2 cellular contexts compared by ENCODE assay signal in the genomic region with DNA sequence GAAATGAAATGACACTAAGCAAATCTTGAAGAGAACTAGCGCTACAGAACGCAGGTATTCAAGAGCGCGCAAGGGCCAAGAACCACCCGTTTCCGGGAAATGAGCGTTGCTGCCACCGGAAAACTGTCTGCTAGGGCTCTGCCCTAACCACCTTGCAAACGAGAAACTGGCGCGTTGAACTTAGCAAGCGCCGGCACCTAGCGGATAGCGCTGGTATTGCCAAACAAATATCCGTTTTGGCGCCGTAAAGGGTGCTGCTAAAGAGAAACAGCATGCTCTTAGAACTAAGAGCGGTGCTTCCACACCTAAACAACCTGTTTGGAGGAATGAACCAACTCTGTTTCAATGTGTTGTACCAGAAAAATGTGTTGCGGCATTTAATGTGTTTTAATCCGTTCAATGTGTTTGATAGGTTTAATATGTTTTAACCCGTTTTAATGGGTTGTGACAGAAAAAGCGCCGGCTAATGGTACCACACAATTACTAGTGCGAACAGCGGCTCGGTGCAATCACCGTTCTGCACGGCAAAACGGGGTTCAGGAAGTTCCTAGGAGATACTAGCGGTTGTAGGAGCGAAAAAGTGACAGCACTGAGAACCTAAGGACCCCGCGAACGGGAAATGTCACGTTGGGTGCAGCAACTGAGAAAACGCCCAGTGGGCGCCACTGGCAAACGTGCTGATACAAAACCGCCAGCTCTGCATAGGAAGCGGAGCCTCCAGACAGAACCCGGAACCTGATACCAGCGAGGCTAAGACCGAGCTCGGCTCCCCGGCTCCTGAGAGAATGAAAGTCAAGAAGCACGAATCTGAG.
A peak's percentile ranks its signal among the peaks of the same experiment; 100 is the strongest.
TF ChIP-seq lines count a peak whose summit lies in the region.

TSS of gene ANXA2R (minus strand) at position 33 of the 812 bp plus-strand sequence. CDS start 273 bp downstream, outside the sequence.

TF ChIP-seq in A549, 52 proteins besides CTCF, POLR2A, EP300 and RAD21 (continued from another document and continues in another):
- TF ChIP-seq REST (IDR thresholded peaks at IDR 0.05) (no peak), JUN (IDR thresholded peaks at IDR 0.05) (peak in 1 of 2 experiments; percentile 6; a peak in 1 of 5 replicates), BHLHE40 (IDR thresholded peaks at IDR 0.05; ENCODE audit: low read depth, low read length) (no peak), E2F6 (IDR thresholded peaks at IDR 0.05; ENCODE audit: borderline replicate concordance, low read depth) (peak; percentile 70; the same call in 1 of the 2 replicates), GATA3 (IDR thresholded peaks at IDR 0.05; ENCODE audit: borderline replicate concordance) (no peak; the same call in 1 of the 2 replicates), HOXA7 (CRISPR knock-in tag; IDR thresholded peaks at IDR 0.05) (no peak), ZC3H11A (IDR thresholded peaks at IDR 0.05) (no peak), ZSCAN20 (CRISPR knock-in tag; IDR thresholded peaks at IDR 0.05) (no peak), MAX (IDR thresholded peaks at IDR 0.05) (peak; percentile 85), FOSL2 (IDR thresholded peaks at IDR 0.05) (no peak), FOSL2 (CRISPR knock-in tag; IDR thresholded peaks at IDR 0.05) (no peak), SMC3 (IDR thresholded peaks at IDR 0.05) (peak; percentile 65), NPAS2 (CRISPR knock-in tag; IDR thresholded peaks at IDR 0.05; ENCODE audit: borderline replicate concordance) (no peak), MYC (IDR thresholded peaks at IDR 0.05; ENCODE audit: borderline replicate concordance, low read length) (peak; percentile 22; the same call in 1 of the 2 replicates), TFCP2L1 (CRISPR knock-in tag; IDR thresholded peaks at IDR 0.05) (no peak), HES2 (IDR thresholded peaks at IDR 0.05) (no peak), EHMT2 (IDR thresholded peaks at IDR 0.05; ENCODE audit: low read depth) (no peak), HOXB5 (CRISPR knock-in tag; IDR thresholded peaks at IDR 0.05) (no peak), JUNB (IDR thresholded peaks at IDR 0.05) (no peak), PBX3 (IDR thresholded peaks at IDR 0.05) (no peak)
- TF ChIP-seq, protein P1, sequence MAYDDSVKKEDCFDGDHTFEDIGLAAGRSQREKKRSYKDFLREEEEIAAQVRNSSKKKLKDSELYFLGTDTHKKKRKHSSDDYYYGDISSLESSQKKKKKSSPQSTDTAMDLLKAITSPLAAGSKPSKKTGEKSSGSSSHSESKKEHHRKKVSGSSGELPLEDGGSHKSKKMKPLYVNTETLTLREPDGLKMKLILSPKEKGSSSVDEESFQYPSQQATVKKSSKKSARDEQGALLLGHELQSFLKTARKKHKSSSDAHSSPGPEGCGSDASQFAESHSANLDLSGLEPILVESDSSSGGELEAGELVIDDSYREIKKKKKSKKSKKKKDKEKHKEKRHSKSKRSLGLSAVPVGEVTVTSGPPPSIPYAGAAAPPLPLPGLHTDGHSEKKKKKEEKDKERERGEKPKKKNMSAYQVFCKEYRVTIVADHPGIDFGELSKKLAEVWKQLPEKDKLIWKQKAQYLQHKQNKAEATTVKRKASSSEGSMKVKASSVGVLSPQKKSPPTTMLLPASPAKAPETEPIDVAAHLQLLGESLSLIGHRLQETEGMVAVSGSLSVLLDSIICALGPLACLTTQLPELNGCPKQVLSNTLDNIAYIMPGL (CRISPR knock-in tag; IDR thresholded peaks at IDR 0.05; ENCODE audit: borderline replicate concordance): no peak
- TF ChIP-seq, protein P2, sequence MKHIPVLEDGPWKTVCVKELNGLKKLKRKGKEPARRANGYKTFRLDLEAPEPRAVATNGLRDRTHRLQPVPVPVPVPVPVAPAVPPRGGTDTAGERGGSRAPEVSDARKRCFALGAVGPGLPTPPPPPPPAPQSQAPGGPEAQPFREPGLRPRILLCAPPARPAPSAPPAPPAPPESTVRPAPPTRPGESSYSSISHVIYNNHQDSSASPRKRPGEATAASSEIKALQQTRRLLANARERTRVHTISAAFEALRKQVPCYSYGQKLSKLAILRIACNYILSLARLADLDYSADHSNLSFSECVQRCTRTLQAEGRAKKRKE (CRISPR knock-in tag; IDR thresholded peaks at IDR 0.05; ENCODE audit: low read depth): no peak

TF ChIP-seq in K562, 482 proteins besides CTCF, POLR2A, EP300 and RAD21 (continued from another document and continues in another):
- TF ChIP-seq, protein P3, sequence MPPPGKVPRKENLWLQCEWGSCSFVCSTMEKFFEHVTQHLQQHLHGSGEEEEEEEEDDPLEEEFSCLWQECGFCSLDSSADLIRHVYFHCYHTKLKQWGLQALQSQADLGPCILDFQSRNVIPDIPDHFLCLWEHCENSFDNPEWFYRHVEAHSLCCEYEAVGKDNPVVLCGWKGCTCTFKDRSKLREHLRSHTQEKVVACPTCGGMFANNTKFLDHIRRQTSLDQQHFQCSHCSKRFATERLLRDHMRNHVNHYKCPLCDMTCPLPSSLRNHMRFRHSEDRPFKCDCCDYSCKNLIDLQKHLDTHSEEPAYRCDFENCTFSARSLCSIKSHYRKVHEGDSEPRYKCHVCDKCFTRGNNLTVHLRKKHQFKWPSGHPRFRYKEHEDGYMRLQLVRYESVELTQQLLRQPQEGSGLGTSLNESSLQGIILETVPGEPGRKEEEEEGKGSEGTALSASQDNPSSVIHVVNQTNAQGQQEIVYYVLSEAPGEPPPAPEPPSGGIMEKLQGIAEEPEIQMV (tag; conservative IDR thresholded peaks at IDR 0.05; ENCODE audit: low read depth): no peak; the same call in 1 of the 2 replicates
- TF ChIP-seq HNRNPUL1 (IDR thresholded peaks at IDR 0.05; ENCODE audit: low read length) (0 out of 2 replicates have a peak, but pooled peaks have one; percentile 47), ZNF77 (CRISPR knock-in tag; IDR thresholded peaks at IDR 0.05) (no peak), HLTF (IDR thresholded peaks at IDR 0.05) (no peak; the same call in 1 of the 2 replicates), BRCA1 (IDR thresholded peaks at IDR 0.05) (no peak), BRCA1 (CRISPR knock-in tag; IDR thresholded peaks at IDR 0.05) (no peak), MBD2 (IDR thresholded peaks at IDR 0.05; ENCODE audit: borderline replicate concordance, low read depth) (no peak), CBX5 (IDR thresholded peaks at IDR 0.05; ENCODE audit: borderline replicate concordance, low read depth) (peak; percentile 49; the same call in 1 of the 2 replicates), RERE (CRISPR knock-in tag; IDR thresholded peaks at IDR 0.05; ENCODE audit: borderline replicate concordance) (no peak)
- TF ChIP-seq, protein P4, sequence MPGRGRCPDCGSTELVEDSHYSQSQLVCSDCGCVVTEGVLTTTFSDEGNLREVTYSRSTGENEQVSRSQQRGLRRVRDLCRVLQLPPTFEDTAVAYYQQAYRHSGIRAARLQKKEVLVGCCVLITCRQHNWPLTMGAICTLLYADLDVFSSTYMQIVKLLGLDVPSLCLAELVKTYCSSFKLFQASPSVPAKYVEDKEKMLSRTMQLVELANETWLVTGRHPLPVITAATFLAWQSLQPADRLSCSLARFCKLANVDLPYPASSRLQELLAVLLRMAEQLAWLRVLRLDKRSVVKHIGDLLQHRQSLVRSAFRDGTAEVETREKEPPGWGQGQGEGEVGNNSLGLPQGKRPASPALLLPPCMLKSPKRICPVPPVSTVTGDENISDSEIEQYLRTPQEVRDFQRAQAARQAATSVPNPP (IDR thresholded peaks at IDR 0.05; ENCODE audit: borderline replicate concordance, insufficient read depth, insufficient read length): no peak
- TF ChIP-seq, protein P5, sequence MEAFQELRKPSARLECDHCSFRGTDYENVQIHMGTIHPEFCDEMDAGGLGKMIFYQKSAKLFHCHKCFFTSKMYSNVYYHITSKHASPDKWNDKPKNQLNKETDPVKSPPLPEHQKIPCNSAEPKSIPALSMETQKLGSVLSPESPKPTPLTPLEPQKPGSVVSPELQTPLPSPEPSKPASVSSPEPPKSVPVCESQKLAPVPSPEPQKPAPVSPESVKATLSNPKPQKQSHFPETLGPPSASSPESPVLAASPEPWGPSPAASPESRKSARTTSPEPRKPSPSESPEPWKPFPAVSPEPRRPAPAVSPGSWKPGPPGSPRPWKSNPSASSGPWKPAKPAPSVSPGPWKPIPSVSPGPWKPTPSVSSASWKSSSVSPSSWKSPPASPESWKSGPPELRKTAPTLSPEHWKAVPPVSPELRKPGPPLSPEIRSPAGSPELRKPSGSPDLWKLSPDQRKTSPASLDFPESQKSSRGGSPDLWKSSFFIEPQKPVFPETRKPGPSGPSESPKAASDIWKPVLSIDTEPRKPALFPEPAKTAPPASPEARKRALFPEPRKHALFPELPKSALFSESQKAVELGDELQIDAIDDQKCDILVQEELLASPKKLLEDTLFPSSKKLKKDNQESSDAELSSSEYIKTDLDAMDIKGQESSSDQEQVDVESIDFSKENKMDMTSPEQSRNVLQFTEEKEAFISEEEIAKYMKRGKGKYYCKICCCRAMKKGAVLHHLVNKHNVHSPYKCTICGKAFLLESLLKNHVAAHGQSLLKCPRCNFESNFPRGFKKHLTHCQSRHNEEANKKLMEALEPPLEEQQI (IDR thresholded peaks at IDR 0.05): peak; percentile 61; the same call in 1 of the 2 replicates
